Comparison of ENCODE assay signal across 22 cellular contexts in genomic region chr1:107352850-107353249, GRCh38.
DNase-seq lines count a peak whose midpoint lies in the region; ATAC-seq and TF ChIP-seq lines count a peak whose summit lies in the region.
"Had no signal": no experiment of that assay in that cellular context is flagged by ENCODE, and none has a peak within 500 bp of the region (broad histone marks: within the 10 kb centered on the region; RNA-seq: fewer than 3 reads in every experiment).

No MANE protein-coding gene starts in this region.

- H3K4me1 ChIP-seq in GM23338 (ENCODE audit: insufficient read depth) (no peaks in the 10 kb centered on the region; the same call in 1 of the 2 replicates), HUES6 (ENCODE audit: control insufficient read depth, insufficient read depth, low read length) (peaks cover 8% of the 10 kb centered on the region; the same call in 1 of the 2 replicates)
- H3K4me1 ChIP-seq: A549, BE2C had no signal

- H3K27ac ChIP-seq in GM23338 (ENCODE audit: low read depth) (no peak overlapping the region), HUES6 (ENCODE audit: low read depth, low read length) (peak overlapping the region; percentile 44; the same call in 1 of the 2 replicates)
- H3K27ac ChIP-seq: A549; BLaER1 treated with 17β-estradiol and CSF1 and Interleukin-3, amounts not matched to agents 10 nM and 100 nM had no signal

- H3K36me3 ChIP-seq in GM23338 (ENCODE audit: insufficient read depth) (no peaks in the 10 kb centered on the region), HUES6 (ENCODE audit: control insufficient read depth, insufficient read depth, low read length) (no peaks in the 10 kb centered on the region)
- H3K36me3 ChIP-seq: BE2C; BLaER1 treated with 17β-estradiol and CSF1 and Interleukin-3, amounts not matched to agents 10 nM and 100 nM; HAP-1 had no signal

- H3K4me3 ChIP-seq in GM23338 (no peak overlapping the region), HUES6 (ENCODE audit: low read depth, low read length) (no peak overlapping the region)
- H3K4me3 ChIP-seq: A549; BLaER1 treated with 17β-estradiol and CSF1 and Interleukin-3, amounts not matched to agents 10 nM and 100 nM; HAP-1 had no signal

- H3K4me2 ChIP-seq in GM23338, result 0 out of 2 replicates have a peak overlapping the region, but pooled peaks have one; percentile 36
- H3K4me2 ChIP-seq: A549; BLaER1 treated with 17β-estradiol and CSF1 and Interleukin-3, amounts not matched to agents 10 nM and 100 nM had no signal

- POLR2A ChIA-PET in WTC11 (lab: Charles Lee), result no interaction called here
- POLR2A ChIA-PET in naive thymus-derived CD8-positive, alpha-beta T cell (lab: Charles Lee), result no interaction called here

- no peak overlapping the region for H3K27ac Mint-ChIP-seq in GM23338
- peak overlapping the region; percentile 32 for H3K27ac Mint-ChIP-seq in WTC11
- no peak overlapping the region for H3K27ac Mint-ChIP-seq in stimulated activated naive B cell treated with anti-CD40 and anti-IgM and Interleukin-4, amounts not matched to agents 10 μg/mL and 1 μg/mL and 100 μg/mL, for 72 hours
- H3K27ac Mint-ChIP-seq in naive thymus-derived CD8-positive, alpha-beta T cell, result no peak overlapping the region
- H3K27ac Mint-ChIP-seq: CD14-positive monocyte; CD4-positive, alpha-beta T cell; CD8-positive, alpha-beta memory T cell; HFFc6 had no signal

- peaks cover 2% of the 10 kb centered on the region for H3K27me3 Mint-ChIP-seq in GM23338 (ENCODE audit: insufficient read depth, low read depth, poor library complexity)
- H3K27me3 Mint-ChIP-seq in WTC11 (ENCODE audit: low read depth), result no peaks in the 10 kb centered on the region; the same call in 1 of the 2 replicates
- no peaks in the 10 kb centered on the region for H3K27me3 Mint-ChIP-seq in stimulated activated naive B cell treated with anti-CD40 and anti-IgM and Interleukin-4, amounts not matched to agents 10 μg/mL and 1 μg/mL and 100 μg/mL, for 72 hours
- peaks cover 0 to 3% (median 0%) of the 10 kb centered on the region in 5 donors for H3K27me3 Mint-ChIP-seq in naive thymus-derived CD8-positive, alpha-beta T cell
- H3K27me3 Mint-ChIP-seq: CD4-positive, alpha-beta T cell had no signal

- DNase-seq in GM23338 (ENCODE audit: low spot score) (peak; percentile 39), WTC11 (ENCODE audit: low spot score) (no peak), iPS DF 19.7 (ENCODE audit: low read depth, low spot score) (peak; percentile 15), cerebellum (ENCODE audit: low spot score) (no peak)
- DNase-seq in stimulated activated naive B cell treated with anti-CD40 and anti-IgM and Interleukin-4, amounts not matched to agents 10 μg/mL and 1 μg/mL and 100 μg/mL, for 72 hours, result no peak
- no peak for DNase-seq in naive thymus-derived CD8-positive, alpha-beta T cell
- DNase-seq: 8988T; ACHN; AML-193; BE2C; CD4-positive, alpha-beta T cell; CD8-positive, alpha-beta memory T cell; DMS 273 treated with DMSO at 0.1 percent for 48 hours; DMS79; GF-D8; HFFc6 had no signal

- H3F3A ChIP-seq in GM23338 (replicated peaks; ENCODE audit: low read depth), result no peaks in the 10 kb centered on the region

- peak; percentile 57 for ATAC-seq in GM23338
- ATAC-seq in WTC11, result peak; percentile 82
- no peak for ATAC-seq in HG03354 (IDR thresholded peaks at IDR 0.05; ENCODE audit: poor library complexity, severe bottlenecking, unreplicated experiment)
- ATAC-seq in stimulated activated naive B cell treated with anti-CD40 and anti-IgM and Interleukin-4, amounts not matched to agents 10 μg/mL and 1 μg/mL and 100 μg/mL, for 72 hours (replicated peaks), result no peak
- ATAC-seq in naive thymus-derived CD8-positive, alpha-beta T cell, result no peak
- ATAC-seq: A549 had no signal

- peaks cover 26% of the 10 kb centered on the region for H3K9me3 Mint-ChIP-seq in GM23338
- H3K9me3 Mint-ChIP-seq in WTC11, result peaks cover 37% of the 10 kb centered on the region
- H3K9me3 Mint-ChIP-seq in stimulated activated naive B cell treated with anti-CD40 and anti-IgM and Interleukin-4, amounts not matched to agents 10 μg/mL and 1 μg/mL and 100 μg/mL, for 72 hours, result peaks cover 4 to 6% of the 10 kb centered on the region in 2 donors
- peaks cover 0 to 8% (median 0%) of the 10 kb centered on the region in 9 donors for H3K9me3 Mint-ChIP-seq in naive thymus-derived CD8-positive, alpha-beta T cell
- H3K9me3 Mint-ChIP-seq: CD4-positive, alpha-beta T cell had no signal

- peaks cover 36% of the 10 kb centered on the region for H3K36me3 Mint-ChIP-seq in GM23338 (ENCODE audit: low read depth)
- peaks cover 32% of the 10 kb centered on the region for H3K36me3 Mint-ChIP-seq in WTC11
- H3K36me3 Mint-ChIP-seq in stimulated activated naive B cell treated with anti-CD40 and anti-IgM and Interleukin-4, amounts not matched to agents 10 μg/mL and 1 μg/mL and 100 μg/mL, for 72 hours, result peaks cover 0 to 1% of the 10 kb centered on the region in 2 donors
- no peaks in the 10 kb centered on the region for H3K36me3 Mint-ChIP-seq in naive thymus-derived CD8-positive, alpha-beta T cell
- H3K36me3 Mint-ChIP-seq: CD14-positive monocyte; CD8-positive, alpha-beta memory T cell had no signal

- H3K9me3 ChIP-seq in HUES6 (ENCODE audit: control insufficient read depth, insufficient read depth, low read depth, low read length), result peaks cover 15% of the 10 kb centered on the region
- H3K9me3 ChIP-seq: A549, BE2C, HAP-1 had no signal

- CTCF ChIA-PET in WTC11 (lab: Charles Lee), result no interaction called here

- H2AFZ ChIP-seq in GM23338, result no peak overlapping the region

- no peaks in the 10 kb centered on the region for H4K20me1 ChIP-seq in GM23338 (replicated peaks; ENCODE audit: insufficient read depth)
- H4K20me1 ChIP-seq: BLaER1 treated with 17β-estradiol and CSF1 and Interleukin-3, amounts not matched to agents 10 nM and 100 nM had no signal

- H3K27me3 ChIP-seq in GM23338 (ENCODE audit: insufficient read depth), result no peaks in the 10 kb centered on the region
- no peaks in the 10 kb centered on the region for H3K27me3 ChIP-seq in HUES6 (ENCODE audit: control insufficient read depth, insufficient read depth, low read length)
- H3K27me3 ChIP-seq: BE2C; BLaER1 treated with 17β-estradiol and CSF1 and Interleukin-3, amounts not matched to agents 10 nM and 100 nM had no signal

- H3K9ac ChIP-seq in HUES6 (ENCODE audit: low read length), result no peak overlapping the region
- H3K9ac ChIP-seq: BLaER1 treated with 17β-estradiol and CSF1 and Interleukin-3, amounts not matched to agents 10 nM and 100 nM had no signal

- no peaks in the 10 kb centered on the region for H3K79me2 ChIP-seq in GM23338 (replicated peaks; ENCODE audit: insufficient read depth)

- peaks cover 8% of the 10 kb centered on the region; the same call in 1 of the 2 replicates for H3K9me2 ChIP-seq in GM23338 (ENCODE audit: insufficient read depth)

- TF ChIP-seq CTCF in GM23338 (conservative IDR thresholded peaks at IDR 0.05; ENCODE audit: low read depth in 2 of 2), result no peak
- no peak for TF ChIP-seq CTCF in WTC11 (IDR thresholded peaks at IDR 0.05)

- H3K4me1 Mint-ChIP-seq in GM23338 (peaks cover 9% of the 10 kb centered on the region), WTC11 (peaks cover 15% of the 10 kb centered on the region)
- H3K4me1 Mint-ChIP-seq in stimulated activated naive B cell treated with anti-CD40 and anti-IgM and Interleukin-4, amounts not matched to agents 10 μg/mL and 1 μg/mL and 100 μg/mL, for 72 hours, result no peaks in the 10 kb centered on the region
- no peaks in the 10 kb centered on the region for H3K4me1 Mint-ChIP-seq in naive thymus-derived CD8-positive, alpha-beta T cell
- H3K4me1 Mint-ChIP-seq: CD14-positive monocyte; CD8-positive, alpha-beta memory T cell had no signal

- H3K4me3 Mint-ChIP-seq in GM23338 (no peak overlapping the region), WTC11 (no peak overlapping the region)
- H3K4me3 Mint-ChIP-seq in stimulated activated naive B cell treated with anti-CD40 and anti-IgM and Interleukin-4, amounts not matched to agents 10 μg/mL and 1 μg/mL and 100 μg/mL, for 72 hours, result no peak overlapping the region
- H3K4me3 Mint-ChIP-seq in naive thymus-derived CD8-positive, alpha-beta T cell, result no peak overlapping the region
- H3K4me3 Mint-ChIP-seq: CD14-positive monocyte; CD4-positive, alpha-beta T cell; CD8-positive, alpha-beta memory T cell; HFFc6 had no signal

TF ChIP-seq in GM23338, 12 proteins besides CTCF, POLR2A, EP300 and RAD21:
- TF ChIP-seq ETS1 (IDR thresholded peaks at IDR 0.05), result no peak

TF ChIP-seq in WTC11, 78 proteins besides CTCF, POLR2A, EP300 and RAD21:
- TF ChIP-seq ZBTB21 (CRISPR knock-in tag; IDR thresholded peaks at IDR 0.05; ENCODE audit: borderline replicate concordance) (no peak), ZNF121 (CRISPR knock-in tag; IDR thresholded peaks at IDR 0.05) (no peak), ERG (CRISPR knock-in tag; IDR thresholded peaks at IDR 0.05) (no peak), TEAD1 (CRISPR knock-in tag; IDR thresholded peaks at IDR 0.05) (0 out of 2 replicates have a peak, but pooled peaks have one; percentile 39), JAZF1 (CRISPR knock-in tag; IDR thresholded peaks at IDR 0.05) (no peak), ZBTB43 (CRISPR knock-in tag; IDR thresholded peaks at IDR 0.05) (no peak)
TF ChIP-seq in WTC11: peak in this region for 1.

Comparison
In these comparisons a context has a peak if more than half of its experiments do, and no peak if none do; other contexts are left out.
1. ATAC-seq: peak in GM23338 (single experiment) and WTC11 (single experiment); none in HG03354 (single experiment), stimulated activated naive B cell treated with anti-CD40 and anti-IgM and Interleukin-4, amounts not matched to agents 10 μg/mL and 1 μg/mL and 100 μg/mL, for 72 hours (0 of 2) and naive thymus-derived CD8-positive, alpha-beta T cell (0 of 2).
2. DNase-seq: peak in GM23338 (single experiment) and iPS DF 19.7 (single experiment); none in WTC11 (single experiment), stimulated activated naive B cell treated with anti-CD40 and anti-IgM and Interleukin-4, amounts not matched to agents 10 μg/mL and 1 μg/mL and 100 μg/mL, for 72 hours (single experiment), naive thymus-derived CD8-positive, alpha-beta T cell (0 of 10) and cerebellum (single experiment).